In the genomic region with DNA sequence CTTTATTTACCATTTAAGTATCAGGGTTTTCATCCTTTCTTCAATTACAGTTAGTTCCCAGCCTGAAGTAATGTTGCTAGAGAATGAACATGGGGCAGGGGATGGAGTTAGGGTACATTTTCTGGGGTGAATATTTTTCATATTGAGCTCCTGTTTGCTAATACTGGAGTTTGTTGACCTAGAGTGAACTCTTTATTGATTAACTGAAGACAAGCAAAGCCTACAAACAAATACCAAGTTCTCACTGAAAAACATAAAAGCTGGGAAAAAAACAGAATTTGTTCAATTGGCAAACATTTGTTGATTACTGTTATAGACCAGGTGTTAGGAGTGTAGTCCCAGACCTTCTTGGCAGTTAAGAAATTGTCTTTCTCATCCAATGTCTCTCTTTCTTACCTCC, we compare ENCODE assay signal across 14 cellular contexts.
"Had no signal": no experiment of that assay in that cellular context is flagged by ENCODE, and none has a peak within 500 bp of the region (broad histone marks: within the 10 kb centered on the region; RNA-seq: fewer than 3 reads in every experiment).

No MANE protein-coding gene starts in this region.

- H3K27me3 ChIP-seq: breast epithelium, right atrium auricular region, SJCRH30, transverse colon had no signal

- H3K27me3 Mint-ChIP-seq: stimulated activated naive B cell treated with anti-CD40 and anti-IgM and Interleukin-4, amounts not matched to agents 10 μg/mL and 1 μg/mL and 100 μg/mL, for 72 hours had no signal

- H3K4me3 Mint-ChIP-seq: stimulated activated naive B cell treated with anti-CD40 and anti-IgM and Interleukin-4, amounts not matched to agents 10 μg/mL and 1 μg/mL and 100 μg/mL, for 72 hours had no signal

- H3K4me1 ChIP-seq: breast epithelium, SJCRH30 had no signal

- DNase-seq: activated CD4-positive, alpha-beta T cell treated with anti-CD3 and anti-CD28 coated beads, Interleukin-2, amount 50 U/mL, for 48 hours; activated CD4-positive, CD25-positive, alpha-beta regulatory T cell treated with anti-CD3 and anti-CD28 coated beads, Interleukin-2, amount 50 U/mL, for 72 hours; activated CD8-positive, alpha-beta memory T cell treated with anti-CD3 and anti-CD28 coated beads, Interleukin-2, amount 50 U/mL, for 48 hours; aorta; kidney; left ventricle myocardium superior; SJCRH30; stimulated activated naive B cell treated with anti-CD40 and anti-IgM and Interleukin-4, amounts not matched to agents 10 μg/mL and 1 μg/mL and 100 μg/mL, for 72 hours; substantia nigra; transverse colon had no signal

- H3K36me3 ChIP-seq: breast epithelium had no signal

- ATAC-seq: activated naive CD4-positive, alpha-beta T cell treated with anti-CD3 and anti-CD28 coated beads, Interleukin-2, amount 50 U/mL, for 72 hours; left ventricle myocardium superior; stimulated activated naive B cell treated with anti-CD40 and anti-IgM and Interleukin-4, amounts not matched to agents 10 μg/mL and 1 μg/mL and 100 μg/mL, for 72 hours had no signal

- H3K9me3 ChIP-seq: breast epithelium, right atrium auricular region, SJCRH30, transverse colon had no signal

- H3K27ac ChIP-seq: breast epithelium, right atrium auricular region, SJCRH30, transverse colon had no signal

- H3K4me3 ChIP-seq: breast epithelium, right atrium auricular region, SJCRH30, transverse colon had no signal

- H3K9me3 Mint-ChIP-seq: activated naive CD4-positive, alpha-beta T cell treated with anti-CD3 and anti-CD28 coated beads, Interleukin-2, amount 50 U/mL, for 72 hours; stimulated activated naive B cell treated with anti-CD40 and anti-IgM and Interleukin-4, amounts not matched to agents 10 μg/mL and 1 μg/mL and 100 μg/mL, for 72 hours had no signal

- FAIRE-seq: frontal cortex, kidney had no signal
